In genomic region chrX:281166-281999, GRCh38 we compare ENCODE assay signal across 8 cellular contexts. TPM values are rescaled to one million over a fixed set of nuclear protein-coding genes. Genes with fewer than 3 reads are reported as not detected.
A peak's percentile ranks its signal among the peaks of the same experiment; 100 is the strongest.
DNase-seq lines count a peak whose midpoint lies in the region; ATAC-seq and TF ChIP-seq lines count a peak whose summit lies in the region.

A gene with protein sequence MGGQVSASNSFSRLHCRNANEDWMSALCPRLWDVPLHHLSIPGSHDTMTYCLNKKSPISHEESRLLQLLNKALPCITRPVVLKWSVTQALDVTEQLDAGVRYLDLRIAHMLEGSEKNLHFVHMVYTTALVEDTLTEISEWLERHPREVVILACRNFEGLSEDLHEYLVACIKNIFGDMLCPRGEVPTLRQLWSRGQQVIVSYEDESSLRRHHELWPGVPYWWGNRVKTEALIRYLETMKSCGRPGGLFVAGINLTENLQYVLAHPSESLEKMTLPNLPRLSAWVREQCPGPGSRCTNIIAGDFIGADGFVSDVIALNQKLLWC (plus strand): TSS chrX:281381. CDS start chrX:284188, 2,807 bp downstream.

- H3K27ac ChIP-seq in neural cell (ENCODE audit: low read length): peak within 1 kb of the TSS; percentile 80

- TF ChIP-seq CTCF in fibroblast of mammary gland (conservative IDR thresholded peaks at IDR 0.05; ENCODE audit: control insufficient read depth, insufficient read depth, low read depth, low read length) (no peak), neural cell (IDR thresholded peaks at IDR 0.05; ENCODE audit: poor library complexity, severe bottlenecking) (no peak)

- peaks cover 7% of the 10 kb centered on the region for H3K27me3 ChIP-seq in neural cell (ENCODE audit: insufficient read depth, low read depth, low read length)

- H3K9me3 ChIP-seq in neural cell (ENCODE audit: low read length): no peaks in the 10 kb centered on the region

- peak within 1 kb of the TSS; percentile 65 for H2AFZ ChIP-seq in neural cell (ENCODE audit: low read depth, low read length)

- no peak for TF ChIP-seq EP300 in neural cell (conservative IDR thresholded peaks at IDR 0.05; ENCODE audit: poor library complexity, severe bottlenecking)

- H3K9ac ChIP-seq in neural cell (ENCODE audit: low read length): peak within 1 kb of the TSS; percentile 72

- no peaks in the 10 kb centered on the region for H3K9me2 ChIP-seq in neural cell (ENCODE audit: insufficient read depth, low read length)

- peak within 1 kb of the TSS; percentile 38 for H3K4me3 ChIP-seq in fibroblast of mammary gland (ENCODE audit: control insufficient read depth, low read depth, low read length)
- H3K4me3 ChIP-seq in neural cell (ENCODE audit: low read length): peak within 1 kb of the TSS; percentile 70

- DNase-seq in T-helper 2 cell (no peak), SK-N-DZ (ENCODE audit: low spot score) (peak; percentile 90), fibroblast of mammary gland (ENCODE audit: low read depth) (no peak), UCSD-AML1 (lab: John Stamatoyannopoulos, UW; ENCODE audit: unreplicated experiment) (no peak), NCI-H1694 (lab: John Stamatoyannopoulos, UW) (no peak)

- intact Hi-C loops in T-helper 2 cell treated with Interferon-gamma antibody and Interleukin-4, amounts not matched to agents 100 ng/mL and 5 ng/mL, for 36 hours (cut with micrococcal nuclease): loop anchor here (1.0 kb wide), 1 partner anchor 106 kb away; no protein-coding TSS in a partner anchor

- H3F3A ChIP-seq in neural cell (ENCODE audit: insufficient read depth, low read length, poor library complexity, severe bottlenecking): no peaks in the 10 kb centered on the region

- peaks cover 9% of the 10 kb centered on the region for H3K36me3 ChIP-seq in neural cell (ENCODE audit: insufficient read depth, low read length)

- no peak for ATAC-seq in HG02623 (IDR thresholded peaks at IDR 0.05; ENCODE audit: unreplicated experiment)

- TF ChIP-seq RAD21 in neural cell (conservative IDR thresholded peaks at IDR 0.05): no peak

- peak within 1 kb of the TSS; percentile 73 for H3K4me2 ChIP-seq in neural cell (ENCODE audit: low read length)

- no peaks in the 10 kb centered on the region for H4K20me1 ChIP-seq in neural cell (ENCODE audit: insufficient read depth)

- H3K79me2 ChIP-seq in neural cell (replicated peaks; ENCODE audit: insufficient read depth, low read length): peaks cover 2% of the 10 kb centered on the region

TF ChIP-seq in neural cell, 6 proteins besides CTCF, POLR2A, EP300 and RAD21:
- TF ChIP-seq TAF1 (IDR thresholded peaks at IDR 0.05; ENCODE audit: low read depth) (peak; percentile 46), MXI1 (conservative IDR thresholded peaks at IDR 0.05; ENCODE audit: poor library complexity, severe bottlenecking) (no peak), EZH2 (IDR thresholded peaks at IDR 0.05; ENCODE audit: borderline replicate concordance, insufficient read depth, low read length, poor library complexity, severe bottlenecking) (no peak), POLR2AphosphoS5 (IDR thresholded peaks at IDR 0.05) (peak; percentile 42), REST (IDR thresholded peaks at IDR 0.05; ENCODE audit: borderline replicate concordance) (peak; percentile 41), SMC3 (conservative IDR thresholded peaks at IDR 0.05; ENCODE audit: poor library complexity) (no peak)

RNA-seq across cellular contexts. Expression of the gene that starts here (rescaled TPM):
- total RNA-seq in T-helper 2 cell treated with Interferon-gamma antibody and Interleukin-4, amounts not matched to agents 100 ng/mL and 5 ng/mL, for 36 hours: 61.2 and 63.4 TPM in 2 replicates
- polyA plus RNA-seq in SK-N-DZ (2014; cell fraction: cytosol; rRNA removed): 34.2 and 37.3 TPM in 2 replicates
- 34.9 and 36.7 TPM in 2 replicates for polyA plus RNA-seq in SK-N-DZ (2014; cell fraction: nucleus; rRNA removed)
- 24.6 and 30.1 TPM in 2 replicates for polyA plus RNA-seq in neural cell
- 24.1 and 26.3 TPM in 2 replicates for polyA minus RNA-seq in neural cell
